1 cellular context compared by ENCODE assay signal in the genomic region with DNA sequence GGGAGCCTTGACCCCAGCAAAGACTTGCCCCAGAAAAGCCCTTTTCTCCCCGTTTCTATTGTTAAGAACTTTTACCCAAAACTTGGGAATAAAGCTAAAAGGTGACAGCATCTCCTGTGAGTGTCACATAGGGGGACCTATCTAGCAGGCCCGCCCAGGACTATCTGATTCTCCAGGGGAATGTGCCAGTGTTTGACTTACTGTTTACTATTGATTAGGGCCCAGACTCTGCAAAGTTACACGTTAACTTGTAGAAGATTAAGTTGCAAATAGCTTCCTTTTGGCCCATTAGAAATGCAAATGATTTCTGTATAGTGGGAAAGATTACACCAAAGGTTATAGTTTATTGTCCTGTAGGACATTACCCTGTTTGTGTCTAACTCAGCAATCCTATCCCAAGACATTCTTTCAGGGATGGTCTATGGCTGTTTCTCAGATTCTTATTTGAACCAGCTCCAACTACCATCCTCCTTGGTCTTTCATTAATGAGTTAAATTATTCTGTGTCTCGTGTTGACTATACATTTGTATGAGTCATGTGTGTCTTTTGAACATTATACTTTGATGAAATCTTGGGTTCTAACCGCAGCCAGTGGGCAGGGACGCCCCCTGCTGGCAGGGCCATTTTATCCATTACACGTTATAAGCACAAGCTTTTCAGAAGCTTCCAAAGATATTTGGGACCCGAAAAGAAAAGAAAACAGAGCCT.
TF ChIP-seq lines count a peak whose summit lies in the region.

No MANE protein-coding gene starts in this region.

TF ChIP-seq in WTC11, 78 proteins besides CTCF, POLR2A, EP300 and RAD21 (continued from another document):
- TF ChIP-seq, protein P1, sequence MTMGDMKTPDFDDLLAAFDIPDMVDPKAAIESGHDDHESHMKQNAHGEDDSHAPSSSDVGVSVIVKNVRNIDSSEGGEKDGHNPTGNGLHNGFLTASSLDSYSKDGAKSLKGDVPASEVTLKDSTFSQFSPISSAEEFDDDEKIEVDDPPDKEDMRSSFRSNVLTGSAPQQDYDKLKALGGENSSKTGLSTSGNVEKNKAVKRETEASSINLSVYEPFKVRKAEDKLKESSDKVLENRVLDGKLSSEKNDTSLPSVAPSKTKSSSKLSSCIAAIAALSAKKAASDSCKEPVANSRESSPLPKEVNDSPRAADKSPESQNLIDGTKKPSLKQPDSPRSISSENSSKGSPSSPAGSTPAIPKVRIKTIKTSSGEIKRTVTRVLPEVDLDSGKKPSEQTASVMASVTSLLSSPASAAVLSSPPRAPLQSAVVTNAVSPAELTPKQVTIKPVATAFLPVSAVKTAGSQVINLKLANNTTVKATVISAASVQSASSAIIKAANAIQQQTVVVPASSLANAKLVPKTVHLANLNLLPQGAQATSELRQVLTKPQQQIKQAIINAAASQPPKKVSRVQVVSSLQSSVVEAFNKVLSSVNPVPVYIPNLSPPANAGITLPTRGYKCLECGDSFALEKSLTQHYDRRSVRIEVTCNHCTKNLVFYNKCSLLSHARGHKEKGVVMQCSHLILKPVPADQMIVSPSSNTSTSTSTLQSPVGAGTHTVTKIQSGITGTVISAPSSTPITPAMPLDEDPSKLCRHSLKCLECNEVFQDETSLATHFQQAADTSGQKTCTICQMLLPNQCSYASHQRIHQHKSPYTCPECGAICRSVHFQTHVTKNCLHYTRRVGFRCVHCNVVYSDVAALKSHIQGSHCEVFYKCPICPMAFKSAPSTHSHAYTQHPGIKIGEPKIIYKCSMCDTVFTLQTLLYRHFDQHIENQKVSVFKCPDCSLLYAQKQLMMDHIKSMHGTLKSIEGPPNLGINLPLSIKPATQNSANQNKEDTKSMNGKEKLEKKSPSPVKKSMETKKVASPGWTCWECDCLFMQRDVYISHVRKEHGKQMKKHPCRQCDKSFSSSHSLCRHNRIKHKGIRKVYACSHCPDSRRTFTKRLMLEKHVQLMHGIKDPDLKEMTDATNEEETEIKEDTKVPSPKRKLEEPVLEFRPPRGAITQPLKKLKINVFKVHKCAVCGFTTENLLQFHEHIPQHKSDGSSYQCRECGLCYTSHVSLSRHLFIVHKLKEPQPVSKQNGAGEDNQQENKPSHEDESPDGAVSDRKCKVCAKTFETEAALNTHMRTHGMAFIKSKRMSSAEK (CRISPR knock-in tag; IDR thresholded peaks at IDR 0.05; ENCODE audit: borderline replicate concordance), result no peak
- TF ChIP-seq JAZF1 (CRISPR knock-in tag; IDR thresholded peaks at IDR 0.05), result no peak
- TF ChIP-seq NFATC4 (CRISPR knock-in tag; IDR thresholded peaks at IDR 0.05), result no peak
- TF ChIP-seq, protein P2, sequence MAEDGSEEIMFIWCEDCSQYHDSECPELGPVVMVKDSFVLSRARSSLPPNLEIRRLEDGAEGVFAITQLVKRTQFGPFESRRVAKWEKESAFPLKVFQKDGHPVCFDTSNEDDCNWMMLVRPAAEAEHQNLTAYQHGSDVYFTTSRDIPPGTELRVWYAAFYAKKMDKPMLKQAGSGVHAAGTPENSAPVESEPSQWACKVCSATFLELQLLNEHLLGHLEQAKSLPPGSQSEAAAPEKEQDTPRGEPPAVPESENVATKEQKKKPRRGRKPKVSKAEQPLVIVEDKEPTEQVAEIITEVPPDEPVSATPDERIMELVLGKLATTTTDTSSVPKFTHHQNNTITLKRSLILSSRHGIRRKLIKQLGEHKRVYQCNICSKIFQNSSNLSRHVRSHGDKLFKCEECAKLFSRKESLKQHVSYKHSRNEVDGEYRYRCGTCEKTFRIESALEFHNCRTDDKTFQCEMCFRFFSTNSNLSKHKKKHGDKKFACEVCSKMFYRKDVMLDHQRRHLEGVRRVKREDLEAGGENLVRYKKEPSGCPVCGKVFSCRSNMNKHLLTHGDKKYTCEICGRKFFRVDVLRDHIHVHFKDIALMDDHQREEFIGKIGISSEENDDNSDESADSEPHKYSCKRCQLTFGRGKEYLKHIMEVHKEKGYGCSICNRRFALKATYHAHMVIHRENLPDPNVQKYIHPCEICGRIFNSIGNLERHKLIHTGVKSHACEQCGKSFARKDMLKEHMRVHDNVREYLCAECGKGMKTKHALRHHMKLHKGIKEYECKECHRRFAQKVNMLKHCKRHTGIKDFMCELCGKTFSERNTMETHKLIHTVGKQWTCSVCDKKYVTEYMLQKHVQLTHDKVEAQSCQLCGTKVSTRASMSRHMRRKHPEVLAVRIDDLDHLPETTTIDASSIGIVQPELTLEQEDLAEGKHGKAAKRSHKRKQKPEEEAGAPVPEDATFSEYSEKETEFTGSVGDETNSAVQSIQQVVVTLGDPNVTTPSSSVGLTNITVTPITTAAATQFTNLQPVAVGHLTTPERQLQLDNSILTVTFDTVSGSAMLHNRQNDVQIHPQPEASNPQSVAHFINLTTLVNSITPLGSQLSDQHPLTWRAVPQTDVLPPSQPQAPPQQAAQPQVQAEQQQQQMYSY (CRISPR knock-in tag; IDR thresholded peaks at IDR 0.05), result no peak
